Comparison of ENCODE assay signal across 1 cellular context in the genomic region with DNA sequence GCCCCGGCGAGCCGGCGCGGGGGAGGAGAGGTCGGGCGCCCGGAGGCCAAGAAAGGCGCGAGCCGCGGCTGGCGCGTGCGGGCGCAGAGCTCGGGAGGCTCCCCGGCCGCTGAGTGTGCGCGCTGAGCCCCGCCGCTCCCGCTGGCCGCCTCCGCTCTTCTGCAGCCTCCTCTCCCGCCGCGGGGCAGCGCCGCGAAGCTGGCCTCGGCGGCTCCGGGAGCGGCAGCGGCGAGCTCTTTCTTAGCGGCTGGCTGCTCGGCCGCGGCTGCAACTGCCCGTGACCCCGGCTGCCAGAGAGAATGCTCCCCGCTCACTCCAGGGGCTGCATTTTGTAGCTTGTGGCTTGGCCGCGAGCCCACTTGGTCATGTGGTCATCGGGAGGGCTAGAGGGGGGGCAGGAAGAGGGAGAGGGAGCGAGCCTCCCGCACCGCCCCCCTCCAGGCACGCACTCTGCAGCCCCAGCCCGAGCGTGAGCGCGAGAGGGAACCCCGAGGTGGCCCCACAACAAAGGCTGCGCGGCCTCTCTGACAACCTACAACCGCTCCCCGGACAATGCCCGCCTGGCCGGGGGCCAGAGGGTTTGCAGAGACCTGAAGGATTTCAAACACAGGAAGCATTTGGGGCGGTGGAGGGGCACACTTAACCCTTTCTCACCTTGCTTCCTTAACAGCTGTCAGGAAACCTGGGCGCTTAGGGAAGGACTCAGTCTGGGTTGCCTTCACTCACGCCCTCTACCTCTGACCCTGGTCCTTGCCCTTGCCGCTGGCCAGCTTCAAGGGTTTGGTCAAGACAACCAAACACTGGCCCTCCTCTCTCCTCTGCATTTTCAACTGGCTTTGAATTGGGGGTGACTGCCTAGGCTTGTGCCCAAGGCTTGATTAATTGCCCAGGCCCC.
A peak's percentile ranks its signal among the peaks of the same experiment; 100 is the strongest.
TF ChIP-seq lines count a peak whose summit lies in the region.

A gene with protein sequence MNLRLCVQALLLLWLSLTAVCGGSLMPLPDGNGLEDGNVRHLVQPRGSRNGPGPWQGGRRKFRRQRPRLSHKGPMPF (minus strand): TSS at position 305 of the 895 bp plus-strand sequence. CDS start 326 bp downstream, outside the sequence.

TF ChIP-seq in K562, 482 proteins besides CTCF, POLR2A, EP300 and RAD21 (continues in another document):
- no peak for TF ChIP-seq ZKSCAN8 (CRISPR knock-in tag; IDR thresholded peaks at IDR 0.05)
- 0 out of 4 replicates have a peak, but pooled peaks of 1 of the 2 experiments have one; percentile 25 for TF ChIP-seq MAZ (CRISPR knock-in tag; conservative IDR thresholded peaks at IDR 0.05 in 1 of 2, IDR thresholded peaks at IDR 0.05 in 1 of 2)
- no peak for TF ChIP-seq SLC30A9 (CRISPR knock-in tag; IDR thresholded peaks at IDR 0.05)
- TF ChIP-seq, protein P1, sequence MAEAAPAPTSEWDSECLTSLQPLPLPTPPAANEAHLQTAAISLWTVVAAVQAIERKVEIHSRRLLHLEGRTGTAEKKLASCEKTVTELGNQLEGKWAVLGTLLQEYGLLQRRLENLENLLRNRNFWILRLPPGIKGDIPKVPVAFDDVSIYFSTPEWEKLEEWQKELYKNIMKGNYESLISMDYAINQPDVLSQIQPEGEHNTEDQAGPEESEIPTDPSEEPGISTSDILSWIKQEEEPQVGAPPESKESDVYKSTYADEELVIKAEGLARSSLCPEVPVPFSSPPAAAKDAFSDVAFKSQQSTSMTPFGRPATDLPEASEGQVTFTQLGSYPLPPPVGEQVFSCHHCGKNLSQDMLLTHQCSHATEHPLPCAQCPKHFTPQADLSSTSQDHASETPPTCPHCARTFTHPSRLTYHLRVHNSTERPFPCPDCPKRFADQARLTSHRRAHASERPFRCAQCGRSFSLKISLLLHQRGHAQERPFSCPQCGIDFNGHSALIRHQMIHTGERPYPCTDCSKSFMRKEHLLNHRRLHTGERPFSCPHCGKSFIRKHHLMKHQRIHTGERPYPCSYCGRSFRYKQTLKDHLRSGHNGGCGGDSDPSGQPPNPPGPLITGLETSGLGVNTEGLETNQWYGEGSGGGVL (CRISPR knock-in tag; IDR thresholded peaks at IDR 0.05), result no peak
- TF ChIP-seq, protein P2, sequence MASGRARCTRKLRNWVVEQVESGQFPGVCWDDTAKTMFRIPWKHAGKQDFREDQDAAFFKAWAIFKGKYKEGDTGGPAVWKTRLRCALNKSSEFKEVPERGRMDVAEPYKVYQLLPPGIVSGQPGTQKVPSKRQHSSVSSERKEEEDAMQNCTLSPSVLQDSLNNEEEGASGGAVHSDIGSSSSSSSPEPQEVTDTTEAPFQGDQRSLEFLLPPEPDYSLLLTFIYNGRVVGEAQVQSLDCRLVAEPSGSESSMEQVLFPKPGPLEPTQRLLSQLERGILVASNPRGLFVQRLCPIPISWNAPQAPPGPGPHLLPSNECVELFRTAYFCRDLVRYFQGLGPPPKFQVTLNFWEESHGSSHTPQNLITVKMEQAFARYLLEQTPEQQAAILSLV (tag; IDR thresholded peaks at IDR 0.05), result no peak
- no peak for TF ChIP-seq SMC3 (conservative IDR thresholded peaks at IDR 0.05; ENCODE audit: insufficient read depth, low read depth, low read length)
- TF ChIP-seq PML (IDR thresholded peaks at IDR 0.05; ENCODE audit: low read length), result no peak
- peak; percentile 45; the same call in 1 of the 2 replicates for TF ChIP-seq CXXC5 (CRISPR knock-in tag; IDR thresholded peaks at IDR 0.05)
- TF ChIP-seq TFAP4 (CRISPR knock-in tag; IDR thresholded peaks at IDR 0.05; ENCODE audit: borderline replicate concordance), result no peak
- TF ChIP-seq KLF6 (CRISPR knock-in tag; IDR thresholded peaks at IDR 0.05; ENCODE audit: borderline replicate concordance), result no peak
- TF ChIP-seq ZNF354B (CRISPR knock-in tag; IDR thresholded peaks at IDR 0.05), result no peak
- TF ChIP-seq MCM5 (IDR thresholded peaks at IDR 0.05; ENCODE audit: low read depth), result no peak
- no peak for TF ChIP-seq ZFX (CRISPR knock-in tag; IDR thresholded peaks at IDR 0.05)
- TF ChIP-seq TBP (optimal IDR thresholded peaks at IDR 0.05; ENCODE audit: low read depth, low read length), result no peak
- TF ChIP-seq MAFK (IDR thresholded peaks at IDR 0.05; ENCODE audit: low read length), result no peak
- no peak for TF ChIP-seq NR2F6 (CRISPR knock-in tag; IDR thresholded peaks at IDR 0.05)
- no peak for TF ChIP-seq E2F4 (CRISPR knock-in tag; IDR thresholded peaks at IDR 0.05; ENCODE audit: low read depth)
- no peak for TF ChIP-seq GATAD2B (IDR thresholded peaks at IDR 0.05; ENCODE audit: borderline replicate concordance)
- no peak for TF ChIP-seq BACH1 (tag; IDR thresholded peaks at IDR 0.05)
- TF ChIP-seq, protein P3, sequence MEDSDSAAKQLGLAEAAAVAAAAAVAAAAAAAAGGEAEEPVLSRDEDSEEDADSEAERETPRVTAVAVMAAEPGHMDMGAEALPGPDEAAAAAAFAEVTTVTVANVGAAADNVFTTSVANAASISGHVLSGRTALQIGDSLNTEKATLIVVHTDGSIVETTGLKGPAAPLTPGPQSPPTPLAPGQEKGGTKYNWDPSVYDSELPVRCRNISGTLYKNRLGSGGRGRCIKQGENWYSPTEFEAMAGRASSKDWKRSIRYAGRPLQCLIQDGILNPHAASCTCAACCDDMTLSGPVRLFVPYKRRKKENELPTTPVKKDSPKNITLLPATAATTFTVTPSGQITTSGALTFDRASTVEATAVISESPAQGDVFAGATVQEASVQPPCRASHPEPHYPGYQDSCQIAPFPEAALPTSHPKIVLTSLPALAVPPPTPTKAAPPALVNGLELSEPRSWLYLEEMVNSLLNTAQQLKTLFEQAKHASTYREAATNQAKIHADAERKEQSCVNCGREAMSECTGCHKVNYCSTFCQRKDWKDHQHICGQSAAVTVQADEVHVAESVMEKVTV (CRISPR knock-in tag; IDR thresholded peaks at IDR 0.05), result no peak
- no peak for TF ChIP-seq ETV1 (tag; conservative IDR thresholded peaks at IDR 0.05; ENCODE audit: low read depth)
- no peak for TF ChIP-seq NBN (IDR thresholded peaks at IDR 0.05; ENCODE audit: low read depth)
- peak in 1 of 2 experiments; percentile 87; a peak in 2 of 4 replicates for TF ChIP-seq UBTF (IDR thresholded peaks at IDR 0.05; ENCODE audit: borderline replicate concordance in 1 of 2, low read depth in 2 of 2, low read length in 2 of 2)
- TF ChIP-seq HBP1 (CRISPR knock-in tag; IDR thresholded peaks at IDR 0.05), result no peak
- no peak for TF ChIP-seq LARP7 (IDR thresholded peaks at IDR 0.05)
- TF ChIP-seq ZNF586 (CRISPR knock-in tag; conservative IDR thresholded peaks at IDR 0.05), result no peak
- peak; percentile 35; the same call in 1 of the 2 replicates for TF ChIP-seq L3MBTL2 (IDR thresholded peaks at IDR 0.05)
- no peak for TF ChIP-seq KAT8 (IDR thresholded peaks at IDR 0.05; ENCODE audit: low read depth)
- no peak for TF ChIP-seq SRSF1 (IDR thresholded peaks at IDR 0.05; ENCODE audit: low read depth, low read length)
- TF ChIP-seq CC2D1A (IDR thresholded peaks at IDR 0.05), result no peak
- TF ChIP-seq, protein P4, sequence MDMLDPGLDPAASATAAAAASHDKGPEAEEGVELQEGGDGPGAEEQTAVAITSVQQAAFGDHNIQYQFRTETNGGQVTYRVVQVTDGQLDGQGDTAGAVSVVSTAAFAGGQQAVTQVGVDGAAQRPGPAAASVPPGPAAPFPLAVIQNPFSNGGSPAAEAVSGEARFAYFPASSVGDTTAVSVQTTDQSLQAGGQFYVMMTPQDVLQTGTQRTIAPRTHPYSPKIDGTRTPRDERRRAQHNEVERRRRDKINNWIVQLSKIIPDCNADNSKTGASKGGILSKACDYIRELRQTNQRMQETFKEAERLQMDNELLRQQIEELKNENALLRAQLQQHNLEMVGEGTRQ (CRISPR knock-in tag; IDR thresholded peaks at IDR 0.05), result 0 out of 2 replicates have a peak, but pooled peaks have one; percentile 20
- peak; percentile 64 for TF ChIP-seq NFIC (IDR thresholded peaks at IDR 0.05)
- TF ChIP-seq KDM1A (IDR thresholded peaks at IDR 0.05), result no peak
- TF ChIP-seq ZNF24 (IDR thresholded peaks at IDR 0.05), result no peak
- TF ChIP-seq, protein P5, sequence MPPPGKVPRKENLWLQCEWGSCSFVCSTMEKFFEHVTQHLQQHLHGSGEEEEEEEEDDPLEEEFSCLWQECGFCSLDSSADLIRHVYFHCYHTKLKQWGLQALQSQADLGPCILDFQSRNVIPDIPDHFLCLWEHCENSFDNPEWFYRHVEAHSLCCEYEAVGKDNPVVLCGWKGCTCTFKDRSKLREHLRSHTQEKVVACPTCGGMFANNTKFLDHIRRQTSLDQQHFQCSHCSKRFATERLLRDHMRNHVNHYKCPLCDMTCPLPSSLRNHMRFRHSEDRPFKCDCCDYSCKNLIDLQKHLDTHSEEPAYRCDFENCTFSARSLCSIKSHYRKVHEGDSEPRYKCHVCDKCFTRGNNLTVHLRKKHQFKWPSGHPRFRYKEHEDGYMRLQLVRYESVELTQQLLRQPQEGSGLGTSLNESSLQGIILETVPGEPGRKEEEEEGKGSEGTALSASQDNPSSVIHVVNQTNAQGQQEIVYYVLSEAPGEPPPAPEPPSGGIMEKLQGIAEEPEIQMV (tag; conservative IDR thresholded peaks at IDR 0.05; ENCODE audit: low read depth), result no peak
- no peak for TF ChIP-seq FOXM1 (IDR thresholded peaks at IDR 0.05; ENCODE audit: low read depth)
- TF ChIP-seq FOXM1 (CRISPR knock-in tag; IDR thresholded peaks at IDR 0.05; ENCODE audit: low read depth), result no peak
- TF ChIP-seq PPARD (CRISPR knock-in tag; IDR thresholded peaks at IDR 0.05), result no peak
- TF ChIP-seq SREBF2 (CRISPR knock-in tag; IDR thresholded peaks at IDR 0.05), result no peak
- TF ChIP-seq RBM14 (IDR thresholded peaks at IDR 0.05; ENCODE audit: borderline replicate concordance, insufficient read depth, low read depth, low read length), result no peak
- TF ChIP-seq, protein P6, sequence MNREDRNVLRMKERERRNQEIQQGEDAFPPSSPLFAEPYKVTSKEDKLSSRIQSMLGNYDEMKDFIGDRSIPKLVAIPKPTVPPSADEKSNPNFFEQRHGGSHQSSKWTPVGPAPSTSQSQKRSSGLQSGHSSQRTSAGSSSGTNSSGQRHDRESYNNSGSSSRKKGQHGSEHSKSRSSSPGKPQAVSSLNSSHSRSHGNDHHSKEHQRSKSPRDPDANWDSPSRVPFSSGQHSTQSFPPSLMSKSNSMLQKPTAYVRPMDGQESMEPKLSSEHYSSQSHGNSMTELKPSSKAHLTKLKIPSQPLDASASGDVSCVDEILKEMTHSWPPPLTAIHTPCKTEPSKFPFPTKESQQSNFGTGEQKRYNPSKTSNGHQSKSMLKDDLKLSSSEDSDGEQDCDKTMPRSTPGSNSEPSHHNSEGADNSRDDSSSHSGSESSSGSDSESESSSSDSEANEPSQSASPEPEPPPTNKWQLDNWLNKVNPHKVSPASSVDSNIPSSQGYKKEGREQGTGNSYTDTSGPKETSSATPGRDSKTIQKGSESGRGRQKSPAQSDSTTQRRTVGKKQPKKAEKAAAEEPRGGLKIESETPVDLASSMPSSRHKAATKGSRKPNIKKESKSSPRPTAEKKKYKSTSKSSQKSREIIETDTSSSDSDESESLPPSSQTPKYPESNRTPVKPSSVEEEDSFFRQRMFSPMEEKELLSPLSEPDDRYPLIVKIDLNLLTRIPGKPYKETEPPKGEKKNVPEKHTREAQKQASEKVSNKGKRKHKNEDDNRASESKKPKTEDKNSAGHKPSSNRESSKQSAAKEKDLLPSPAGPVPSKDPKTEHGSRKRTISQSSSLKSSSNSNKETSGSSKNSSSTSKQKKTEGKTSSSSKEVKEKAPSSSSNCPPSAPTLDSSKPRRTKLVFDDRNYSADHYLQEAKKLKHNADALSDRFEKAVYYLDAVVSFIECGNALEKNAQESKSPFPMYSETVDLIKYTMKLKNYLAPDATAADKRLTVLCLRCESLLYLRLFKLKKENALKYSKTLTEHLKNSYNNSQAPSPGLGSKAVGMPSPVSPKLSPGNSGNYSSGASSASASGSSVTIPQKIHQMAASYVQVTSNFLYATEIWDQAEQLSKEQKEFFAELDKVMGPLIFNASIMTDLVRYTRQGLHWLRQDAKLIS (CRISPR knock-in tag; IDR thresholded peaks at IDR 0.05), result no peak
- no peak for TF ChIP-seq MYNN (IDR thresholded peaks at IDR 0.05)
- TF ChIP-seq MYNN (CRISPR knock-in tag; IDR thresholded peaks at IDR 0.05), result no peak
- no peak for TF ChIP-seq U2AF1 (optimal IDR thresholded peaks at IDR 0.05; ENCODE audit: low read depth, low read length)
- no peak for TF ChIP-seq SRSF3 (IDR thresholded peaks at IDR 0.05; ENCODE audit: insufficient read depth, low read length)
